ENCODE assay signal across 1 cellular context in genomic region chr6:17311595-17312311, GRCh38.
TF ChIP-seq lines count a peak whose summit lies in the region.

No MANE protein-coding gene starts in this region.

TF ChIP-seq in HepG2, 621 proteins besides CTCF, POLR2A, EP300 and RAD21 (continued from another document and continues in another):
- TF ChIP-seq HDAC2 (CRISPR knock-in tag; IDR thresholded peaks at IDR 0.05) = peak; percentile 75
- TF ChIP-seq TOPORS (CRISPR knock-in tag; IDR thresholded peaks at IDR 0.05) = no peak; the same call in 1 of the 2 replicates
- no peak for TF ChIP-seq SP140L (CRISPR knock-in tag; IDR thresholded peaks at IDR 0.05; ENCODE audit: borderline replicate concordance)
- no peak for TF ChIP-seq TCF12 (IDR thresholded peaks at IDR 0.05)
- TF ChIP-seq TCF12 (CRISPR knock-in tag; IDR thresholded peaks at IDR 0.05) = no peak
- TF ChIP-seq SRSF9 (IDR thresholded peaks at IDR 0.05; ENCODE audit: borderline replicate concordance, insufficient read depth, low read depth, low read length, poor library complexity, severe bottlenecking) = no peak
- no peak; the same call in 1 of the 2 replicates for TF ChIP-seq ZNF280B (CRISPR knock-in tag; IDR thresholded peaks at IDR 0.05; ENCODE audit: borderline replicate concordance)
- no peak for TF ChIP-seq ZNF841 (CRISPR knock-in tag; IDR thresholded peaks at IDR 0.05; ENCODE audit: borderline replicate concordance)
- TF ChIP-seq, protein P1, sequence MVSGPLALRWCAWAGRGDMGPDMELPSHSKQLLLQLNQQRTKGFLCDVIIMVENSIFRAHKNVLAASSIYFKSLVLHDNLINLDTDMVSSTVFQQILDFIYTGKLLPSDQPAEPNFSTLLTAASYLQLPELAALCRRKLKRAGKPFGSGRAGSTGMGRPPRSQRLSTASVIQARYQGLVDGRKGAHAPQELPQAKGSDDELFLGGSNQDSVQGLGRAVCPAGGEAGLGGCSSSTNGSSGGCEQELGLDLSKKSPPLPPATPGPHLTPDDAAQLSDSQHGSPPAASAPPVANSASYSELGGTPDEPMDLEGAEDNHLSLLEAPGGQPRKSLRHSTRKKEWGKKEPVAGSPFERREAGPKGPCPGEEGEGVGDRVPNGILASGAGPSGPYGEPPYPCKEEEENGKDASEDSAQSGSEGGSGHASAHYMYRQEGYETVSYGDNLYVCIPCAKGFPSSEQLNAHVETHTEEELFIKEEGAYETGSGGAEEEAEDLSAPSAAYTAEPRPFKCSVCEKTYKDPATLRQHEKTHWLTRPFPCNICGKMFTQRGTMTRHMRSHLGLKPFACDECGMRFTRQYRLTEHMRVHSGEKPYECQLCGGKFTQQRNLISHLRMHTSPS (CRISPR knock-in tag; IDR thresholded peaks at IDR 0.05; ENCODE audit: low read depth) = no peak
- TF ChIP-seq FOXP1 (IDR thresholded peaks at IDR 0.05) = peak; percentile 53
- TF ChIP-seq FOXP1 (CRISPR knock-in tag; IDR thresholded peaks at IDR 0.05) = peak; percentile 95
- TF ChIP-seq ZNF614 (CRISPR knock-in tag; IDR thresholded peaks at IDR 0.05; ENCODE audit: borderline replicate concordance) = peak; percentile 97
- TF ChIP-seq ZNF746 (CRISPR knock-in tag; IDR thresholded peaks at IDR 0.05) = 0 out of 2 replicates have a peak, but pooled peaks have one; percentile 53
- TF ChIP-seq RELA (CRISPR knock-in tag; IDR thresholded peaks at IDR 0.05) = 0 out of 2 replicates have a peak, but pooled peaks have one; percentile 28
- TF ChIP-seq ESRRA (CRISPR knock-in tag; IDR thresholded peaks at IDR 0.05; ENCODE audit: low read depth) = peak; percentile 85
- TF ChIP-seq, protein P2, sequence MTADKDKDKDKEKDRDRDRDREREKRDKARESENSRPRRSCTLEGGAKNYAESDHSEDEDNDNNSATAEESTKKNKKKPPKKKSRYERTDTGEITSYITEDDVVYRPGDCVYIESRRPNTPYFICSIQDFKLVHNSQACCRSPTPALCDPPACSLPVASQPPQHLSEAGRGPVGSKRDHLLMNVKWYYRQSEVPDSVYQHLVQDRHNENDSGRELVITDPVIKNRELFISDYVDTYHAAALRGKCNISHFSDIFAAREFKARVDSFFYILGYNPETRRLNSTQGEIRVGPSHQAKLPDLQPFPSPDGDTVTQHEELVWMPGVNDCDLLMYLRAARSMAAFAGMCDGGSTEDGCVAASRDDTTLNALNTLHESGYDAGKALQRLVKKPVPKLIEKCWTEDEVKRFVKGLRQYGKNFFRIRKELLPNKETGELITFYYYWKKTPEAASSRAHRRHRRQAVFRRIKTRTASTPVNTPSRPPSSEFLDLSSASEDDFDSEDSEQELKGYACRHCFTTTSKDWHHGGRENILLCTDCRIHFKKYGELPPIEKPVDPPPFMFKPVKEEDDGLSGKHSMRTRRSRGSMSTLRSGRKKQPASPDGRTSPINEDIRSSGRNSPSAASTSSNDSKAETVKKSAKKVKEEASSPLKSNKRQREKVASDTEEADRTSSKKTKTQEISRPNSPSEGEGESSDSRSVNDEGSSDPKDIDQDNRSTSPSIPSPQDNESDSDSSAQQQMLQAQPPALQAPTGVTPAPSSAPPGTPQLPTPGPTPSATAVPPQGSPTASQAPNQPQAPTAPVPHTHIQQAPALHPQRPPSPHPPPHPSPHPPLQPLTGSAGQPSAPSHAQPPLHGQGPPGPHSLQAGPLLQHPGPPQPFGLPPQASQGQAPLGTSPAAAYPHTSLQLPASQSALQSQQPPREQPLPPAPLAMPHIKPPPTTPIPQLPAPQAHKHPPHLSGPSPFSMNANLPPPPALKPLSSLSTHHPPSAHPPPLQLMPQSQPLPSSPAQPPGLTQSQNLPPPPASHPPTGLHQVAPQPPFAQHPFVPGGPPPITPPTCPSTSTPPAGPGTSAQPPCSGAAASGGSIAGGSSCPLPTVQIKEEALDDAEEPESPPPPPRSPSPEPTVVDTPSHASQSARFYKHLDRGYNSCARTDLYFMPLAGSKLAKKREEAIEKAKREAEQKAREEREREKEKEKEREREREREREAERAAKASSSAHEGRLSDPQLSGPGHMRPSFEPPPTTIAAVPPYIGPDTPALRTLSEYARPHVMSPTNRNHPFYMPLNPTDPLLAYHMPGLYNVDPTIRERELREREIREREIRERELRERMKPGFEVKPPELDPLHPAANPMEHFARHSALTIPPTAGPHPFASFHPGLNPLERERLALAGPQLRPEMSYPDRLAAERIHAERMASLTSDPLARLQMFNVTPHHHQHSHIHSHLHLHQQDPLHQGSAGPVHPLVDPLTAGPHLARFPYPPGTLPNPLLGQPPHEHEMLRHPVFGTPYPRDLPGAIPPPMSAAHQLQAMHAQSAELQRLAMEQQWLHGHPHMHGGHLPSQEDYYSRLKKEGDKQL (CRISPR knock-in tag; IDR thresholded peaks at IDR 0.05; ENCODE audit: low read depth) = peak; percentile 72; the same call in 1 of the 2 replicates
- TF ChIP-seq ARID2 (CRISPR knock-in tag; IDR thresholded peaks at IDR 0.05; ENCODE audit: borderline replicate concordance) = no peak; the same call in 1 of the 2 replicates
- peak; percentile 25; the same call in 1 of the 2 replicates for TF ChIP-seq ZNF652 (CRISPR knock-in tag; IDR thresholded peaks at IDR 0.05; ENCODE audit: borderline replicate concordance, low read depth)
- no peak for TF ChIP-seq RAD51 (IDR thresholded peaks at IDR 0.05; ENCODE audit: borderline replicate concordance)
- TF ChIP-seq ZNF224 (CRISPR knock-in tag; IDR thresholded peaks at IDR 0.05) = no peak
- no peak; the same call in 1 of the 2 replicates for TF ChIP-seq ELF1 (CRISPR knock-in tag; IDR thresholded peaks at IDR 0.05)
- TF ChIP-seq, protein P3, sequence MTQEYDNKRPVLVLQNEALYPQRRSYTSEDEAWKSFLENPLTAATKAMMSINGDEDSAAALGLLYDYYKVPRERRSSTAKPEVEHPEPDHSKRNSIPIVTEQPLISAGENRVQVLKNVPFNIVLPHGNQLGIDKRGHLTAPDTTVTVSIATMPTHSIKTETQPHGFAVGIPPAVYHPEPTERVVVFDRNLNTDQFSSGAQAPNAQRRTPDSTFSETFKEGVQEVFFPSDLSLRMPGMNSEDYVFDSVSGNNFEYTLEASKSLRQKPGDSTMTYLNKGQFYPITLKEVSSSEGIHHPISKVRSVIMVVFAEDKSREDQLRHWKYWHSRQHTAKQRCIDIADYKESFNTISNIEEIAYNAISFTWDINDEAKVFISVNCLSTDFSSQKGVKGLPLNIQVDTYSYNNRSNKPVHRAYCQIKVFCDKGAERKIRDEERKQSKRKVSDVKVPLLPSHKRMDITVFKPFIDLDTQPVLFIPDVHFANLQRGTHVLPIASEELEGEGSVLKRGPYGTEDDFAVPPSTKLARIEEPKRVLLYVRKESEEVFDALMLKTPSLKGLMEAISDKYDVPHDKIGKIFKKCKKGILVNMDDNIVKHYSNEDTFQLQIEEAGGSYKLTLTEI (CRISPR knock-in tag; conservative IDR thresholded peaks at IDR 0.05) = no peak
- peak; percentile 82 for TF ChIP-seq SKI (IDR thresholded peaks at IDR 0.05; ENCODE audit: partially characterized antibody)
- TF ChIP-seq SMYD3 (CRISPR knock-in tag; IDR thresholded peaks at IDR 0.05) = peak; percentile 92
- TF ChIP-seq HMGA1 (CRISPR knock-in tag; conservative IDR thresholded peaks at IDR 0.05) = no peak
- TF ChIP-seq ETV6 (CRISPR knock-in tag; conservative IDR thresholded peaks at IDR 0.05) = no peak
- TF ChIP-seq GPN1 (CRISPR knock-in tag; IDR thresholded peaks at IDR 0.05; ENCODE audit: borderline replicate concordance) = no peak
- peak; percentile 68; the same call in 1 of the 2 replicates for TF ChIP-seq ZIK1 (CRISPR knock-in tag; IDR thresholded peaks at IDR 0.05; ENCODE audit: borderline replicate concordance, low read depth)
- no peak; the same call in 1 of the 2 replicates for TF ChIP-seq ZNF619 (CRISPR knock-in tag; IDR thresholded peaks at IDR 0.05)
- TF ChIP-seq NKX3-1 (CRISPR knock-in tag; IDR thresholded peaks at IDR 0.05) = 0 out of 2 replicates have a peak, but pooled peaks have one; percentile 38
- TF ChIP-seq ZNF772 (CRISPR knock-in tag; IDR thresholded peaks at IDR 0.05) = peak; percentile 90; the same call in 1 of the 2 replicates
- TF ChIP-seq ZNF570 (CRISPR knock-in tag; IDR thresholded peaks at IDR 0.05; ENCODE audit: borderline replicate concordance) = no peak
- TF ChIP-seq, protein P4, sequence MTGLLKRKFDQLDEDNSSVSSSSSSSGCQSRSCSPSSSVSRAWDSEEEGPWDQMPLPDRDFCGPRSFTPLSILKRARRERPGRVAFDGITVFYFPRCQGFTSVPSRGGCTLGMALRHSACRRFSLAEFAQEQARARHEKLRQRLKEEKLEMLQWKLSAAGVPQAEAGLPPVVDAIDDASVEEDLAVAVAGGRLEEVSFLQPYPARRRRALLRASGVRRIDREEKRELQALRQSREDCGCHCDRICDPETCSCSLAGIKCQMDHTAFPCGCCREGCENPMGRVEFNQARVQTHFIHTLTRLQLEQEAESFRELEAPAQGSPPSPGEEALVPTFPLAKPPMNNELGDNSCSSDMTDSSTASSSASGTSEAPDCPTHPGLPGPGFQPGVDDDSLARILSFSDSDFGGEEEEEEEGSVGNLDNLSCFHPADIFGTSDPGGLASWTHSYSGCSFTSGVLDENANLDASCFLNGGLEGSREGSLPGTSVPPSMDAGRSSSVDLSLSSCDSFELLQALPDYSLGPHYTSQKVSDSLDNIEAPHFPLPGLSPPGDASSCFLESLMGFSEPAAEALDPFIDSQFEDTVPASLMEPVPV (CRISPR knock-in tag; IDR thresholded peaks at IDR 0.05) = 0 out of 2 replicates have a peak, but pooled peaks have one; percentile 27
- peak; percentile 83; the same call in 1 of the 2 replicates for TF ChIP-seq ZNF503 (CRISPR knock-in tag; IDR thresholded peaks at IDR 0.05)
- TF ChIP-seq SSRP1 (CRISPR knock-in tag; IDR thresholded peaks at IDR 0.05) = no peak; the same call in 1 of the 2 replicates
- TF ChIP-seq, protein P5, sequence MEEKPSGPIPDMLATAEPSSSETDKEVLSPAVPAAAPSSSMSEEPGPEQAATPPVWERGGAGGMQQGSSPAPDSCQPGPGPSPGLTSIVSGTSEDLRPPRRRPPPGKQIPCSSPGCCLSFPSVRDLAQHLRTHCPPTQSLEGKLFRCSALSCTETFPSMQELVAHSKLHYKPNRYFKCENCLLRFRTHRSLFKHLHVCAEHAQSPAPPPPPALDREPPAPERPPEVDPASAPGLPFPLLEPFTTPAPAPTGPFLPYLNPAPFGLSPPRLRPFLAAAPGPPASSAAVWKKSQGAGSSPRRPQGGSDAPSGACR (CRISPR knock-in tag; IDR thresholded peaks at IDR 0.05) = no peak
- peak; percentile 99 for TF ChIP-seq MAX (IDR thresholded peaks at IDR 0.05)
- no peak for TF ChIP-seq CHD4 (IDR thresholded peaks at IDR 0.05; ENCODE audit: borderline replicate concordance, low read length)
- peak; percentile 59; the same call in 1 of the 2 replicates for TF ChIP-seq MXD1 (CRISPR knock-in tag; IDR thresholded peaks at IDR 0.05)
- TF ChIP-seq ZNF879 (CRISPR knock-in tag; IDR thresholded peaks at IDR 0.05) = 0 out of 2 replicates have a peak, but pooled peaks have one; percentile 74
- TF ChIP-seq YEATS2 (CRISPR knock-in tag; IDR thresholded peaks at IDR 0.05; ENCODE audit: borderline replicate concordance) = 0 out of 2 replicates have a peak, but pooled peaks have one; percentile 59
- TF ChIP-seq ZNF558 (CRISPR knock-in tag; IDR thresholded peaks at IDR 0.05; ENCODE audit: borderline replicate concordance) = peak; percentile 60; the same call in 1 of the 2 replicates
- 0 out of 2 replicates have a peak, but pooled peaks have one; percentile 2 for TF ChIP-seq ZNF33A (CRISPR knock-in tag; IDR thresholded peaks at IDR 0.05; ENCODE audit: borderline replicate concordance)
